Comparison of ENCODE assay signal across 19 cellular contexts in genomic region chr12:51915003-51915625, GRCh38. TPM values are rescaled to one million over a fixed set of nuclear protein-coding genes. Genes with fewer than 3 reads are reported as not detected.
"Had no signal": no experiment of that assay in that cellular context is flagged by ENCODE, and none has a peak within 500 bp of the region (broad histone marks: within the 10 kb centered on the region; RNA-seq: fewer than 3 reads in every experiment).

No MANE protein-coding gene starts in this region.

- ATAC-seq: activated naive CD8-positive, alpha-beta T cell treated with anti-CD3 and anti-CD28 coated beads, Interleukin-2, amount 50 U/mL, for 24 hours; esophagus mucosa; natural killer cell treated with Interleukin-12 subunit alpha and Interleukin-12 subunit beta and Interleukin-15 and Interleukin-18, amount 100 ng/mL, for 72 hours; stimulated activated naive CD8-positive, alpha-beta T cell treated with anti-CD3 and anti-CD28 coated beads, Interleukin-15, Interleukin-2, amounts not matched to agents 100 U/mL and 50 U/mL, for 24 hours had no signal

- H3K4me1 Mint-ChIP-seq: activated naive CD8-positive, alpha-beta T cell treated with anti-CD3 and anti-CD28 coated beads, Interleukin-2, amount 50 U/mL, for 24 hours had no signal

- H3K9me3 Mint-ChIP-seq: activated naive CD4-positive, alpha-beta T cell treated with anti-CD3 and anti-CD28 coated beads for 36 hours; activated naive CD8-positive, alpha-beta T cell treated with anti-CD3 and anti-CD28 coated beads, Interleukin-2, amount 50 U/mL, for 24 hours; natural killer cell treated with Interleukin-12 subunit alpha and Interleukin-12 subunit beta and Interleukin-15 and Interleukin-18, amount 100 ng/mL, for 72 hours; T-helper 2 cell treated with Interferon-gamma antibody and Interleukin-4, amounts not matched to agents 5 μg/mL and 100 μg/mL, for 36 hours had no signal

- H3K27ac Mint-ChIP-seq: activated naive CD4-positive, alpha-beta T cell treated with anti-CD3 and anti-CD28 coated beads for 36 hours; activated naive CD8-positive, alpha-beta T cell treated with anti-CD3 and anti-CD28 coated beads, Interleukin-2, amount 50 U/mL, for 24 hours; natural killer cell treated with Interleukin-12 subunit alpha and Interleukin-12 subunit beta and Interleukin-15 and Interleukin-18, amount 100 ng/mL, for 72 hours; T-helper 2 cell treated with Interferon-gamma antibody and Interleukin-4, amounts not matched to agents 5 μg/mL and 100 μg/mL, for 36 hours had no signal

- H3K4me2 ChIP-seq: smooth muscle cell had no signal

- DNase-seq: activated CD4-positive, alpha-beta T cell treated with anti-CD3 and anti-CD28 coated beads, Interleukin-2, amount 50 U/mL, for 1 hour; activated naive CD4-positive, alpha-beta T cell treated with anti-CD3 and anti-CD28 coated beads for 36 hours; activated naive CD8-positive, alpha-beta T cell treated with anti-CD3 and anti-CD28 coated beads, Interleukin-2, amount 50 U/mL, for 24 hours; dorsolateral prefrontal cortex; left ventricle myocardium inferior; nucleus accumbens; stimulated activated CD4-positive, alpha-beta T cell treated with anti-CD3 and anti-CD28 coated beads, Interleukin-4, amount 100 ng/mL, for 4 hours; stimulated activated CD8-positive, alpha-beta memory T cell treated with anti-CD3 and anti-CD28 coated beads, Interleukin-4, amount 100 ng/mL, for 48 hours; stimulated activated naive CD8-positive, alpha-beta T cell treated with anti-CD3 and anti-CD28 coated beads, Interleukin-15, Interleukin-2, amounts not matched to agents 100 U/mL and 50 U/mL, for 24 hours; trophoblast cell had no signal

- H3K36me3 Mint-ChIP-seq: natural killer cell treated with Interleukin-12 subunit alpha and Interleukin-12 subunit beta and Interleukin-15 and Interleukin-18, amount 100 ng/mL, for 72 hours had no signal

- H3K27ac ChIP-seq: dorsolateral prefrontal cortex, left ventricle myocardium inferior had no signal

- FAIRE-seq: astrocyte, keratinocyte had no signal

- H3K9me3 ChIP-seq: left ventricle myocardium inferior had no signal

- H3K4me3 ChIP-seq: dorsolateral prefrontal cortex, left ventricle myocardium inferior, smooth muscle cell had no signal

- H3K4me3 Mint-ChIP-seq: activated naive CD4-positive, alpha-beta T cell treated with anti-CD3 and anti-CD28 coated beads for 36 hours; activated naive CD8-positive, alpha-beta T cell treated with anti-CD3 and anti-CD28 coated beads, Interleukin-2, amount 50 U/mL, for 24 hours; natural killer cell treated with Interleukin-12 subunit alpha and Interleukin-12 subunit beta and Interleukin-15 and Interleukin-18, amount 100 ng/mL, for 72 hours; T-helper 2 cell treated with Interferon-gamma antibody and Interleukin-4, amounts not matched to agents 5 μg/mL and 100 μg/mL, for 36 hours had no signal

RNA-seq across cellular contexts. Expression of gene ACVRL1, which starts 7.8 kb away (rescaled TPM):
- total RNA-seq: activated CD8-positive, alpha-beta memory T cell treated with anti-CD3 and anti-CD28 coated beads for 36 hours; activated naive CD4-positive, alpha-beta T cell treated with anti-CD3 and anti-CD28 coated beads for 36 hours; natural killer cell treated with Interleukin-12 subunit alpha and Interleukin-12 subunit beta and Interleukin-15 and Interleukin-18, amount 100 ng/mL, for 72 hours had no signal
- polyA plus RNA-seq: keratinocyte had no signal

RNA-seq across cellular contexts. Expression of gene ANKRD33, which starts 27.2 kb away (rescaled TPM):
- total RNA-seq: activated CD8-positive, alpha-beta memory T cell treated with anti-CD3 and anti-CD28 coated beads for 36 hours; activated naive CD4-positive, alpha-beta T cell treated with anti-CD3 and anti-CD28 coated beads for 36 hours; astrocyte; bronchial epithelial cell; esophagus mucosa; left ventricle myocardium inferior; mesenteric fat pad; natural killer cell treated with Interleukin-12 subunit alpha and Interleukin-12 subunit beta and Interleukin-15 and Interleukin-18, amount 100 ng/mL, for 72 hours; smooth muscle cell had no signal
- polyA plus RNA-seq: keratinocyte had no signal
